10 cellular contexts compared by ENCODE assay signal in the genomic region with DNA sequence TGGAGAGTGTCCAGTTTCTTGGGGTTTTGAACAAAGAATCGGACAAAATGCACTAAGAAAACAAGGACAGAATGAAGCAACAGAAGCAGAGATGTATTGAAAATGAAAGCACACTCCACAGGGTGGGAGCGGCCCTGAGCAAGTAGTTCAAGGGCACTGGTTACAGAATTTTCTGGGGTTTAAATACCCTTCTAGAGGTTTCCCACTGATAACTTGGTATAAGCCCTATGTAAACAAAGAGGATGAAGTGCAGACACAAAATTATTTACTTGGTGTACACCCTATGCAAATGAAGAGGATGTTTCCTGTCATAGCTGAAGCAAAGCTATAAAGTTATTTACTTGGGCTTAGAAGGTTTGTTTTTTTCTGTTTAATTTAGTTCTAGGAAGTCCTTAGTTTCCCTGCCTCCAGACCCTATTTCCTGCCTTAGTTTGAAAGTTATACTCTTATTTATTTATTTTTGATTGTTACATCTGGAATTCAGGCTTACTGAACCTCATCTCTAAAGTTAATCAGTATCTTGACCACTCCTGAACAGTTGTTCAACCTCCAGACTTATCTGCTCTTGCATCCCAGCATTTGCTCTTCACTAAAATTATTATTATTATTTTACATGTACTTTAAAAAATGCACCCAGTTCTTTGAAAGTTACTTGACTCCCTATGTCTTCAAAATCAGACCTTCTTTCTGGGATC.
DNase-seq lines count a peak whose midpoint lies in the region; ATAC-seq, FAIRE-seq and TF ChIP-seq lines count a peak whose summit lies in the region.
"Had no signal": no experiment of that assay in that cellular context is flagged by ENCODE, and none has a peak within 500 bp of the region (broad histone marks: within the 10 kb centered on the region; RNA-seq: fewer than 3 reads in every experiment).

No MANE protein-coding gene starts in this region.

- no peak overlapping the region for H3K27ac Mint-ChIP-seq in activated T-cell treated with anti-CD3 and anti-CD28 coated beads, Interleukin-2, amount 50 U/mL, for 24 hours
- H3K27ac Mint-ChIP-seq in central memory CD8-positive, alpha-beta T cell (ENCODE audit: low read depth): peak overlapping the region; percentile 95
- H3K27ac Mint-ChIP-seq: WTC11 had no signal

- 0 out of 2 replicates have a peak, but pooled peaks cover 5% of the 10 kb centered on the region for H3K9me3 ChIP-seq in PC-3 (ENCODE audit: low read length)
- H3K9me3 ChIP-seq in small intestine (ENCODE audit: control insufficient read depth, low read depth): no peaks in the 10 kb centered on the region

- peaks cover 8% of the 10 kb centered on the region for H3F3A ChIP-seq in PC-3 (ENCODE audit: low read length, unreplicated experiment)

- no peaks in the 10 kb centered on the region for H4K20me1 ChIP-seq in PC-3 (ENCODE audit: low read length)

- H3K36me3 ChIP-seq in PC-3 (ENCODE audit: low read depth, low read length): no peaks in the 10 kb centered on the region; the same call in 1 of the 2 replicates
- H3K36me3 ChIP-seq in small intestine (ENCODE audit: control insufficient read depth in 2 of 2, insufficient read depth in 2 of 2, low read length in 2 of 2): no peaks in the 10 kb centered on the region

- H3K4me3 ChIP-seq in PC-3 (ENCODE audit: low read length): peak overlapping the region; percentile 51
- H3K4me3 ChIP-seq in small intestine (ENCODE audit: low read depth in 1 of 2, low read length in 2 of 2): no peak overlapping the region

- intact Hi-C loops in PC-3 (cut with micrococcal nuclease): no loop called here

- no peak for DNase-seq in activated T-cell treated with anti-CD3 and anti-CD28 coated beads, Interleukin-2, amount 50 U/mL, for 24 hours
- no peak for DNase-seq in activated T-cell treated with anti-CD3 and anti-CD28 coated beads for 4 hours
- peak; percentile 46 for DNase-seq in PC-3
- DNase-seq in central memory CD8-positive, alpha-beta T cell (ENCODE audit: low spot score in 2 of 2): no peak
- DNase-seq in small intestine: peak; percentile 14
- no peak for DNase-seq in SIG-M5 (lab: John Stamatoyannopoulos, UW)
- DNase-seq in AG20443 (ENCODE audit: low spot score): no peak
- DNase-seq: KBM-7 had no signal

- H3K36me3 Mint-ChIP-seq in activated T-cell treated with anti-CD3 and anti-CD28 coated beads, Interleukin-2, amount 50 U/mL, for 24 hours (ENCODE audit: low read depth): no peaks in the 10 kb centered on the region
- peaks cover 2% of the 10 kb centered on the region for H3K36me3 Mint-ChIP-seq in central memory CD8-positive, alpha-beta T cell (ENCODE audit: insufficient read depth)

- no peaks in the 10 kb centered on the region for H3K79me2 ChIP-seq in PC-3 (ENCODE audit: low read length)

- POLR2A ChIA-PET in PC-3 (lab: Charles Lee; ENCODE audit: unreplicated experiment): no interaction called here

- peak overlapping the region; percentile 51 for H2AFZ ChIP-seq in PC-3 (ENCODE audit: low read length)

- H3K9me3 Mint-ChIP-seq in activated T-cell treated with anti-CD3 and anti-CD28 coated beads, Interleukin-2, amount 50 U/mL, for 24 hours: peaks cover 4% of the 10 kb centered on the region
- peaks cover 6% of the 10 kb centered on the region for H3K9me3 Mint-ChIP-seq in central memory CD8-positive, alpha-beta T cell

- TF ChIP-seq CTCF in PC-3 (conservative IDR thresholded peaks at IDR 0.05; ENCODE audit: low read depth, low read length): no peak

- H3K27ac ChIP-seq in PC-3 (ENCODE audit: low read length) (peak overlapping the region; percentile 99), small intestine (ENCODE audit: low read depth in 1 of 2, low read length in 1 of 2) (no peak overlapping the region)

- H3K9ac ChIP-seq in PC-3 (ENCODE audit: low read length): peak overlapping the region; percentile 55

- H3K27me3 ChIP-seq in PC-3 (ENCODE audit: low read length) (no peaks in the 10 kb centered on the region), small intestine (ENCODE audit: control insufficient read depth in 2 of 2, insufficient read depth in 2 of 2, low read length in 2 of 2) (no peaks in the 10 kb centered on the region)

- ATAC-seq in PC-3 (peak; percentile 41), HG02981 (IDR thresholded peaks at IDR 0.05; ENCODE audit: unreplicated experiment) (no peak)
- ATAC-seq in central memory CD8-positive, alpha-beta T cell (replicated peaks; ENCODE audit: extremely low read depth, poor library complexity, severe bottlenecking): peak; percentile 10
- ATAC-seq: WTC11 had no signal

- WGBS in small intestine, 3 donors: 10 to 44% (median 31%) methylated on average over 2 of the region's 2 CpGs

- peaks cover 64% of the 10 kb centered on the region for H3K4me1 ChIP-seq in PC-3 (ENCODE audit: insufficient read depth, low read length)
- no peaks in the 10 kb centered on the region for H3K4me1 ChIP-seq in small intestine (ENCODE audit: control insufficient read depth in 2 of 2, insufficient read depth in 1 of 2, low read depth in 1 of 2, low read length in 1 of 2)

- H3K4me2 ChIP-seq in PC-3 (ENCODE audit: low read length): peak overlapping the region; percentile 81

- peak overlapping the region; percentile 24 for H3K4me3 Mint-ChIP-seq in activated T-cell treated with anti-CD3 and anti-CD28 coated beads, Interleukin-2, amount 50 U/mL, for 24 hours
- peak overlapping the region; percentile 57 for H3K4me3 Mint-ChIP-seq in central memory CD8-positive, alpha-beta T cell
- H3K4me3 Mint-ChIP-seq: WTC11 had no signal

- CTCF ChIA-PET in PC-3 (lab: Charles Lee): interaction anchor here (0.6 kb wide), 1 partner anchor 862 kb away, joined by 3 read pairs; no protein-coding TSS in a partner anchor

- no TSS peak for BruUV-seq in PC-3 (replicated peaks; lab: Mats Ljungman, UMichigan)

- FAIRE-seq in small intestine (lab: Jason Lieb, UNC): no peak

- peaks cover 9% of the 10 kb centered on the region for H3K4me1 Mint-ChIP-seq in activated T-cell treated with anti-CD3 and anti-CD28 coated beads, Interleukin-2, amount 50 U/mL, for 24 hours (ENCODE audit: low read depth)
- H3K4me1 Mint-ChIP-seq in central memory CD8-positive, alpha-beta T cell: peaks cover 15% of the 10 kb centered on the region
- H3K4me1 Mint-ChIP-seq: WTC11 had no signal

- H3K27me3 Mint-ChIP-seq in activated T-cell treated with anti-CD3 and anti-CD28 coated beads, Interleukin-2, amount 50 U/mL, for 24 hours: no peaks in the 10 kb centered on the region
- H3K27me3 Mint-ChIP-seq in central memory CD8-positive, alpha-beta T cell: no peaks in the 10 kb centered on the region

- no peaks in the 10 kb centered on the region for H3K9me2 ChIP-seq in PC-3 (replicated peaks; ENCODE audit: low read length)

Comparison
In these comparisons a context has a peak if more than half of its experiments do, and no peak if none do; other contexts are left out.
1. DNase-seq: peak in PC-3 (single experiment) and small intestine (single experiment); none in activated T-cell treated with anti-CD3 and anti-CD28 coated beads, Interleukin-2, amount 50 U/mL, for 24 hours (single experiment), activated T-cell treated with anti-CD3 and anti-CD28 coated beads for 4 hours (single experiment), central memory CD8-positive, alpha-beta T cell (0 of 2), SIG-M5 (single experiment) and AG20443 (single experiment).